Comparison of ENCODE assay signal across 8 cellular contexts in the genomic region with DNA sequence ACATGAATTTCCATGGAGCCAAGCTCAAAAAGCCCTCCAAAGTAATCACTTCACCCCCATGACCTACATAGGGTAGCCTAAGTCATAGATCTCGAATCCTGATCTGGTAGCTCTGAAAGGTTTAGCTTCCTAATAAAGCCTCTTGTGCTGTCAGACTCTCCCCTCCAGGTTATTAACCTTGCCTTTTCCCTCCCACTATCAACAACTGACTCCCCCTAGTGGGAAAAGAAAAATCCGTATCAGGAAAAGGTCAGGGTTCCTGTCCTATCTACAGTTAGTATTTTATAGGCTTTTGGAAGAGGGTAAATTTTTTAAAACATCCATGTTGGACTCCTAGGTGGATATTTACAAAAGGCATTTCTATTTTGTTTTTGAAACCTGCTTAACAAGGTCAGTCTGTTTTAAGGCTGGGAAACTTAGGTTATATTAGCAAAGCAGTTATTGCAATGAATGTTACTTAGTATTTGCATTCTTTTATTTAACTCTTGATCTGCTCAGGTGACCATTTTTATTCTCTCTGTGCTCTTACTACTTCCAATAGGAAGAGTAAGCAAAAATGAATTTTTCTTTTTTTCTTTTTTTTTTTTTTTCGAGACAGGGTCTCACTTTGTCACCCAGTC. TPM values are rescaled to one million over a fixed set of nuclear protein-coding genes. Genes with fewer than 3 reads are reported as not detected.
DNase-seq lines count a peak whose midpoint lies in the region; ATAC-seq and TF ChIP-seq lines count a peak whose summit lies in the region.

No MANE protein-coding gene starts in this region.

- no peaks in the 10 kb centered on the region for H3K9me3 ChIP-seq in PC-9 (ENCODE audit: insufficient read depth, low read depth)
- no peaks in the 10 kb centered on the region for H3K9me3 ChIP-seq in mesodermal cell (ENCODE audit: control insufficient read depth, low read length)

- no peaks in the 10 kb centered on the region for H3K9me2 ChIP-seq in PC-9 (ENCODE audit: insufficient read depth)

- H3K27me3 ChIP-seq in KMS-11 (ENCODE audit: insufficient read depth, low read depth) (no peaks in the 10 kb centered on the region), PC-9 (ENCODE audit: insufficient read depth, low read depth) (no peaks in the 10 kb centered on the region)

- peak; percentile 3 for DNase-seq in DMS153 treated with DMSO at 0.1 percent for 48 hours (lab: John Stamatoyannopoulos, UW; ENCODE audit: unreplicated experiment)
- DNase-seq in PC-9, result peak in 1 of 2 experiments; percentile 42
- DNase-seq in coronary artery (ENCODE audit: low spot score), result no peak

- no peak overlapping the region for H3K9ac ChIP-seq in KMS-11

- TF ChIP-seq CTCF in KMS-11 (conservative IDR thresholded peaks at IDR 0.05; ENCODE audit: low read depth, low read length) (peak; percentile 51; the same call in 1 of the 2 replicates), PC-9 (conservative IDR thresholded peaks at IDR 0.05) (peak; percentile 64), coronary artery (IDR thresholded peaks at IDR 0.05) (no peak)

- POLR2A ChIA-PET in PC-9 (lab: Charles Lee; ENCODE audit: unreplicated experiment), result no interaction called here

- H3F3A ChIP-seq in PC-9 (ENCODE audit: insufficient read depth, low read depth), result peaks cover 19% of the 10 kb centered on the region; the same call in 1 of the 2 replicates

- CTCF ChIA-PET in PC-9 (lab: Charles Lee), result interaction anchor here (0.6 kb wide), 2 partner anchors 51 to 151 kb away, joined by 3 to 5 read pairs; no protein-coding TSS in a partner anchor

- H3K4me2 ChIP-seq in KMS-11, result no peak overlapping the region
- H3K4me2 ChIP-seq in PC-9, result no peak overlapping the region

- 45 to 57% methylated on average over 1 of the region's 3 CpGs for WGBS in mesodermal cell (ENCODE audit: insufficient coverage in 2 of 2), 2 experiments

- no TSS peak for BruUV-seq in PC-9 (replicated peaks; lab: Mats Ljungman, UMichigan)

- H3K79me2 ChIP-seq in KMS-11 (ENCODE audit: insufficient read depth, low read depth) (peaks cover 100% of the 10 kb centered on the region), PC-9 (ENCODE audit: low read depth) (peaks cover 99% of the 10 kb centered on the region)

- H3K4me3 ChIP-seq in KMS-11 (IDR thresholded peaks at IDR 0.05; ENCODE audit: insufficient read depth, low read depth, low read length), result no peak overlapping the region
- H3K4me3 ChIP-seq in PC-9, result no peak overlapping the region
- H3K4me3 ChIP-seq in coronary artery, result peak overlapping the region; percentile 2
- no peak overlapping the region for H3K4me3 ChIP-seq in mesodermal cell (ENCODE audit: extremely low read depth, insufficient read depth, low read length, poor library complexity, severe bottlenecking)

- H2AFZ ChIP-seq in KMS-11 (ENCODE audit: low read depth) (no peak overlapping the region), PC-9 (no peak overlapping the region)

- H3K4me1 ChIP-seq in KMS-11 (ENCODE audit: low read depth, poor library complexity, severe bottlenecking), result peaks cover 23% of the 10 kb centered on the region
- peaks cover 2% of the 10 kb centered on the region; the same call in 1 of the 2 replicates for H3K4me1 ChIP-seq in PC-9 (replicated peaks; ENCODE audit: insufficient read depth)
- peaks cover 5% of the 10 kb centered on the region for H3K4me1 ChIP-seq in mesodermal cell (ENCODE audit: control insufficient read depth, insufficient read depth, low read length, poor library complexity, severe bottlenecking)

- intact Hi-C loops in PC-9 (cut with micrococcal nuclease; ENCODE audit: unreplicated experiment), result loop anchor here (10.0 kb wide), 1 partner anchor 128 kb away; a partner anchor contains a TSS

- no peak overlapping the region for H3K27ac ChIP-seq in KMS-11
- no peak overlapping the region for H3K27ac ChIP-seq in PC-9
- H3K27ac ChIP-seq in coronary artery, result peak overlapping the region in 1 of 2 donors; percentile 35
- H3K27ac ChIP-seq in mesodermal cell (ENCODE audit: low read depth, low read length, severe bottlenecking), result peak overlapping the region; percentile 10

- H3K36me3 ChIP-seq in KMS-11 (ENCODE audit: insufficient read depth), result peaks cover 3% of the 10 kb centered on the region; the same call in 1 of the 2 replicates
- no peaks in the 10 kb centered on the region for H3K36me3 ChIP-seq in PC-9 (ENCODE audit: low read depth)
- peaks cover 36% of the 10 kb centered on the region for H3K36me3 ChIP-seq in mesodermal cell (ENCODE audit: control insufficient read depth, insufficient read depth, low read length)

- ATAC-seq in GM18511 (IDR thresholded peaks at IDR 0.05; ENCODE audit: unreplicated experiment) (no peak), HG03354 (IDR thresholded peaks at IDR 0.05; ENCODE audit: poor library complexity, severe bottlenecking, unreplicated experiment) (no peak), HG03432 (IDR thresholded peaks at IDR 0.05; ENCODE audit: unreplicated experiment) (no peak)

- peaks cover 73% of the 10 kb centered on the region for H4K20me1 ChIP-seq in KMS-11 (ENCODE audit: insufficient read depth)
- H4K20me1 ChIP-seq in PC-9 (ENCODE audit: insufficient read depth), result peaks cover 92% of the 10 kb centered on the region

RNA-seq across cellular contexts. Expression of a gene that starts 8.0 kb away (rescaled TPM):
- 32.3 and 35.8 TPM in 2 replicates for total RNA-seq in PC-9 (2021)
- 76.3 TPM for polyA plus RNA-seq in mesodermal cell (2013, experiment 1 of 2)
- polyA plus RNA-seq in mesodermal cell (2013, experiment 2 of 2), result 79.0 TPM

RNA-seq across cellular contexts. Expression of a gene that starts 59.3 kb away (rescaled TPM):
- total RNA-seq in PC-9 (2021), result 6.9 and 11.8 TPM in 2 replicates
- 38.7 TPM for polyA plus RNA-seq in mesodermal cell (2013, experiment 1 of 2)
- 32.6 TPM for polyA plus RNA-seq in mesodermal cell (2013, experiment 2 of 2)
